Comparison of ENCODE assay signal across 8 cellular contexts in genomic region chr14:24428628-24429394, GRCh38. TPM values are rescaled to one million over a fixed set of nuclear protein-coding genes. Genes with fewer than 3 reads are reported as not detected.
DNase-seq lines count a peak whose midpoint lies in the region; ATAC-seq and TF ChIP-seq lines count a peak whose summit lies in the region.

No MANE protein-coding gene starts in this region.

- H3K4me1 Mint-ChIP-seq in activated B cell treated with CpG ODN at 0.5 μM for 24 hours: peaks cover 32% of the 10 kb centered on the region

- peak overlapping the region; percentile 96 for H3K27ac Mint-ChIP-seq in activated B cell treated with CpG ODN at 0.5 μM for 24 hours

- H3K4me3 ChIP-seq in HEK293 (ENCODE audit: low read depth, low read length) (no peak overlapping the region), gastroesophageal sphincter (peak overlapping the region in 1 of 2 donors; percentile 81), skeletal muscle tissue (ENCODE audit: low read length in 3 of 3) (peak overlapping the region; percentile 76 to 91 (median 79))

- DNase-seq in activated B cell treated with CpG ODN at 0.5 μM for 24 hours (no peak), GM13977 (ENCODE audit: low spot score) (no peak), inferior parietal cortex (ENCODE audit: extremely low spot score) (no peak)

- intact Hi-C loops in activated B cell treated with CpG ODN at 0.5 μM for 24 hours (cut with micrococcal nuclease): no loop called here

- no peaks in the 10 kb centered on the region for H3K27me3 Mint-ChIP-seq in activated B cell treated with CpG ODN at 0.5 μM for 24 hours

- peaks cover 9% of the 10 kb centered on the region for H3K4me1 ChIP-seq in HEK293 (ENCODE audit: control insufficient read depth, insufficient read depth, low read length)
- peaks cover 4 to 44% (median 22%) of the 10 kb centered on the region in 3 donors for H3K4me1 ChIP-seq in gastroesophageal sphincter
- peaks cover 28 to 33% (median 30%) of the 10 kb centered on the region in 3 donors for H3K4me1 ChIP-seq in skeletal muscle tissue (ENCODE audit: control insufficient read depth in 3 of 3, insufficient read depth in 3 of 3, low read length in 3 of 3)

- H3K27me3 ChIP-seq in gastroesophageal sphincter (no peaks in the 10 kb centered on the region), skeletal muscle tissue (ENCODE audit: control insufficient read depth in 3 of 3, insufficient read depth in 3 of 3, low read length in 3 of 3) (no peaks in the 10 kb centered on the region)

- POLR2A ChIA-PET in HEK293 (lab: Yijun Ruan, JAX): interaction anchor here (1.5 to 1.6 kb wide), 2 partner anchors 46 to 68 kb away, joined by 3 to 4 read pairs; no protein-coding TSS in a partner anchor
- POLR2A ChIA-PET in activated B cell treated with CpG ODN at 0.5 μM for 24 hours (lab: Charles Lee): interaction anchor here (1.1 to 5.6 kb wide), 7 partner anchors 13 to 334 kb away, joined by 3 to 257 read pairs (median 25); partner anchors contain the start of genes ADCY4, CHMP4A, IRF9 and NFATC4

- WGBS in gastroesophageal sphincter (ENCODE audit: low coverage in 1 of 2), 2 donors: 73% methylated on average over 6 of the region's 18 CpGs; no CpG with 5 or more reads in 1 of the 2 donors

- CTCF ChIA-PET in HEK293 (lab: Yijun Ruan, JAX) (interaction anchor here (0.7 to 13.9 kb wide), 5 partner anchors 49 to 121 kb away, joined by 3 to 468 read pairs (median 21); partner anchors contain the start of genes ADCY4, CIDEB and LTB4R2), activated B cell treated with CpG ODN at 0.5 μM for 24 hours (lab: Charles Lee) (interaction anchor here (0.8 to 2.3 kb wide), 2 partner anchors 8 to 121 kb away, joined by 3 to 9 read pairs; partner anchors contain the start of gene CIDEB)

- H3K36me3 ChIP-seq in HEK293 (ENCODE audit: control insufficient read depth in 2 of 2, insufficient read depth in 1 of 2, low read length in 2 of 2): peaks cover 0 to 25% of the 10 kb centered on the region in 2 experiments; a peak in 1 of 3 replicates
- peaks cover 0 to 26% of the 10 kb centered on the region in 2 donors for H3K36me3 ChIP-seq in gastroesophageal sphincter
- H3K36me3 ChIP-seq in skeletal muscle tissue (ENCODE audit: control insufficient read depth in 3 of 3, insufficient read depth in 3 of 3, low read length in 3 of 3): peaks cover 19 to 26% (median 21%) of the 10 kb centered on the region in 3 donors

- in situ Hi-C loops in GM13977 (cut with MboI; ENCODE audit: low pct_unique_long_range_greater_than_20kb, low sequenced_read_pairs, unreplicated experiment): no loop called here

- H3K9ac ChIP-seq in skeletal muscle tissue (ENCODE audit: low read depth in 1 of 3, low read length in 3 of 3): peak overlapping the region; percentile 90 to 95 (median 90)

- no peaks in the 10 kb centered on the region for H3K9me3 Mint-ChIP-seq in activated B cell treated with CpG ODN at 0.5 μM for 24 hours

- peak in 1 of 2 donors; percentile 6 for TF ChIP-seq POLR2A in gastroesophageal sphincter (IDR thresholded peaks at IDR 0.05)

- peak overlapping the region; percentile 87 for H3K4me3 Mint-ChIP-seq in activated B cell treated with CpG ODN at 0.5 μM for 24 hours

- no peaks in the 10 kb centered on the region for H3K9me3 ChIP-seq in HEK293 (ENCODE audit: control insufficient read depth, insufficient read depth, low read depth, low read length)
- H3K9me3 ChIP-seq in gastroesophageal sphincter: no peaks in the 10 kb centered on the region
- no peaks in the 10 kb centered on the region for H3K9me3 ChIP-seq in skeletal muscle tissue (ENCODE audit: control insufficient read depth in 3 of 3, low read length in 3 of 3)

- peaks cover 28% of the 10 kb centered on the region for H3K36me3 Mint-ChIP-seq in activated B cell treated with CpG ODN at 0.5 μM for 24 hours (ENCODE audit: low read depth)

- ATAC-seq in activated B cell treated with CpG ODN at 0.5 μM for 24 hours (ENCODE audit: low read depth) (no peak), gastroesophageal sphincter (no peak), HG03439 (IDR thresholded peaks at IDR 0.05; ENCODE audit: unreplicated experiment) (no peak), GM21526 (IDR thresholded peaks at IDR 0.05; ENCODE audit: low FRiP score, unreplicated experiment) (no peak)

- no peak for TF ChIP-seq EP300 in gastroesophageal sphincter (IDR thresholded peaks at IDR 0.05)

- no peak for TF ChIP-seq CTCF in HEK293 (tag by site-specific recombination; IDR thresholded peaks at IDR 0.05)
- TF ChIP-seq CTCF in activated B cell treated with CpG ODN at 0.5 μM for 24 hours (IDR thresholded peaks at IDR 0.05): no peak
- no peak for TF ChIP-seq CTCF in gastroesophageal sphincter (IDR thresholded peaks at IDR 0.05)
- no peak for TF ChIP-seq CTCF in GM13977 (IDR thresholded peaks at IDR 0.05; ENCODE audit: extremely low read depth, insufficient read depth, missing control alignments)

- peak overlapping the region; percentile 94 for H3K27ac ChIP-seq in HEK293 (ENCODE audit: extremely low read depth, low read depth, low read length)
- peak overlapping the region; percentile 88 to 99 (median 95) for H3K27ac ChIP-seq in gastroesophageal sphincter
- H3K27ac ChIP-seq in skeletal muscle tissue (ENCODE audit: low read depth, low read length): peak overlapping the region; percentile 95

TF ChIP-seq in HEK293, 187 proteins besides CTCF, POLR2A, EP300 and RAD21:
- no peak for TF ChIP-seq ZNF670 (tag by site-specific recombination; IDR thresholded peaks at IDR 0.05; ENCODE audit: low read depth)
- no peak for TF ChIP-seq OSR2 (tag by site-specific recombination; IDR thresholded peaks at IDR 0.05)
- no peak for TF ChIP-seq SALL2 (tag by site-specific recombination; IDR thresholded peaks at IDR 0.05; ENCODE audit: borderline replicate concordance)
- no peak for TF ChIP-seq ZNF624 (tag by site-specific recombination; IDR thresholded peaks at IDR 0.05)
- peak; percentile 41; the same call in 1 of the 2 replicates for TF ChIP-seq GLIS2 (tag by site-specific recombination; IDR thresholded peaks at IDR 0.05)
- peak; percentile 60 for TF ChIP-seq ZNF366 (tag by site-specific recombination; conservative IDR thresholded peaks at IDR 0.05)
- TF ChIP-seq ZFP37 (tag by site-specific recombination; IDR thresholded peaks at IDR 0.05): no peak
- 0 out of 2 replicates have a peak, but pooled peaks have one; percentile 63 for TF ChIP-seq ZNF449 (tag by site-specific recombination; IDR thresholded peaks at IDR 0.05)
- TF ChIP-seq GLIS1 (tag by site-specific recombination; IDR thresholded peaks at IDR 0.05): peak; percentile 16; the same call in 1 of the 2 replicates
- no peak for TF ChIP-seq ZNF18 (tag by site-specific recombination; IDR thresholded peaks at IDR 0.05)
TF ChIP-seq in HEK293: peak in this region for 4.

RNA-seq across cellular contexts. Expression of gene CBLN3, which starts 0.7 kb away (rescaled TPM):
- total RNA-seq in activated B cell treated with CpG ODN at 0.5 μM for 24 hours (56.0 and 61.1 TPM in 2 replicates), gastroesophageal sphincter (1 to 10 TPM in 3 of 4 donors, under 1 TPM in 1; 0.49 to 2.8 (median 2.1) TPM), skeletal muscle tissue (under 0.01 TPM)

RNA-seq across cellular contexts. Expression of gene KHNYN, which starts 0.9 kb away (rescaled TPM):
- total RNA-seq in activated B cell treated with CpG ODN at 0.5 μM for 24 hours (121 and 130 TPM in 2 replicates), gastroesophageal sphincter (10 to 100 TPM; 50.7 to 68.0 (median 61.3) TPM), skeletal muscle tissue (38.1 TPM)

RNA-seq across cellular contexts. Expression of gene SDR39U1, which starts 13.8 kb away (rescaled TPM):
- total RNA-seq in activated B cell treated with CpG ODN at 0.5 μM for 24 hours: 70.6 and 80.0 TPM in 2 replicates
- 10 to 100 TPM; 21.5 to 39.7 (median 31.3) TPM for total RNA-seq in gastroesophageal sphincter
- 12.0 TPM for total RNA-seq in skeletal muscle tissue

RNA-seq across cellular contexts. Expression of gene NYNRIN, which starts 30.0 kb away (rescaled TPM):
- total RNA-seq in activated B cell treated with CpG ODN at 0.5 μM for 24 hours (0.02 and 0.04 TPM in 2 replicates), gastroesophageal sphincter (10 to 100 TPM in 2 of 4 donors, 1 to 10 TPM in 2; 6.9 to 19.9 (median 11.5) TPM), skeletal muscle tissue (19.3 TPM)

Comparison
In these comparisons a context has a peak if more than half of its experiments do, and no peak if none do; other contexts are left out.
1. RNA of gene CBLN3, which starts 0.7 kb away (total RNA-seq): 56.0 to 61.1 TPM in activated B cell treated with CpG ODN at 0.5 μM for 24 hours; 0.49 to 2.8 TPM in gastroesophageal sphincter and under 0.01 TPM in skeletal muscle tissue (single experiment); every median in the first group is over 10 times any median in the second.
2. Peak in every context shown above with its lines, with median percentiles within 50 percentile points of each other: H3K27ac ChIP-seq.